18 cellular contexts compared by ENCODE assay signal in the genomic region with DNA sequence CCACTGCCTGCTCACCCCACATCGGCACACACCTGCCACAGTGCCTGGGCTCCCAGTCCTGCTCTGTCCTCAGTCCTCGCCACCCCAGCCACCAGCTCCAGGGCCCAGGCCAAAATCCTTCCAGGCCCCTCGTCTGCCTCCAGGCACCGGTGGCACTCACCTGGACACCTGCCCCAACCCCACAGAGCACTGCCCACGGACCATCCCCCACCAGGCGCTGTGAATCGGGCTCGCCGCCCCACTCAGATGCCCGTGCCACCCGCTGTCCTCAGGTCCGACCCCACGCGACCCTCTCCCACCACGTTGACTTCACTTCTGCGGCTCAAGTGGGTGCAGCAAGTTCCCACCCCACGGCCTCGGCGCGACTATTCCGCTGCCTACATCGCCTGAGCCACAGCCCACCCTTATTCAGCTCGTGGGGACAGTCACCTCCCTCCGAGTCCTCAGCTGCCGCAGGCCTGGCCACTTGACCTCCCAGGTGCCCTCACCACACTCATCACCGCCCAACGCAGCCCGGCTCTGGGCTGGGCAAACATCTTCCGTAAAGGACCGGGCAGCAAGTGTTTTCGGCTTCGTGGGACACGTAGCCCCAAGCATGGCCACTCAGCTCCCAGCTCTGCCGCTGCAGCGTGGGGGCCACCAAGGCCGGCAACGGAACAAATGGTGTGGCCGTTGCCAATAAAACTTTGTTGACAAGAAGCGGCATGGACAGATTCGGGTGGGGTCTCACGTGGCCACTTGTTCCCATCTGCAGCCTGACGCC. TPM values are rescaled to one million over a fixed set of nuclear protein-coding genes. Genes with fewer than 3 reads are reported as not detected.
DNase-seq lines count a peak whose midpoint lies in the region; ATAC-seq and TF ChIP-seq lines count a peak whose summit lies in the region.
"Had no signal": no experiment of that assay in that cellular context is flagged by ENCODE, and none has a peak within 500 bp of the region (broad histone marks: within the 10 kb centered on the region; RNA-seq: fewer than 3 reads in every experiment).

No MANE protein-coding gene starts in this region.

- POLR2A ChIA-PET in activated CD4-positive, alpha-beta memory T cell treated with anti-CD3 and anti-CD28 coated beads for 36 hours (lab: Charles Lee), result no interaction called here

- H2AFZ ChIP-seq in osteoblast (ENCODE audit: low read length), result no peak overlapping the region

- no peak for ATAC-seq in activated T-cell treated with anti-CD3 and anti-CD28 coated beads, Interleukin-2, amount 50 U/mL, for 4 hours
- no peak for ATAC-seq in activated naive CD4-positive, alpha-beta T cell treated with anti-CD3 and anti-CD28 coated beads, Interleukin-2, amount 50 U/mL, for 72 hours
- ATAC-seq in GM18517 (IDR thresholded peaks at IDR 0.05; ENCODE audit: unreplicated experiment), result no peak

- H3K4me1 ChIP-seq in osteoblast (ENCODE audit: insufficient read depth, low read length), result peaks cover 4% of the 10 kb centered on the region

- peak overlapping the region; percentile 6 for H3K4me3 Mint-ChIP-seq in activated T-cell treated with anti-CD3 and anti-CD28 coated beads, Interleukin-2, amount 50 U/mL, for 4 hours
- H3K4me3 Mint-ChIP-seq in chondrocyte (ENCODE audit: unreplicated experiment), result no peak overlapping the region
- H3K4me3 Mint-ChIP-seq in activated CD4-positive, alpha-beta memory T cell treated with anti-CD3 and anti-CD28 coated beads for 36 hours, result no peak overlapping the region
- H3K4me3 Mint-ChIP-seq: CD4-positive, alpha-beta memory T cell had no signal

- no peaks in the 10 kb centered on the region for H3K9me3 Mint-ChIP-seq in activated T-cell treated with anti-CD3 and anti-CD28 coated beads, Interleukin-2, amount 50 U/mL, for 4 hours
- no peaks in the 10 kb centered on the region for H3K9me3 Mint-ChIP-seq in chondrocyte (ENCODE audit: low read depth)
- no peaks in the 10 kb centered on the region for H3K9me3 Mint-ChIP-seq in activated CD4-positive, alpha-beta memory T cell treated with anti-CD3 and anti-CD28 coated beads for 36 hours
- H3K9me3 Mint-ChIP-seq in activated naive CD4-positive, alpha-beta T cell treated with anti-CD3 and anti-CD28 coated beads, Interleukin-2, amount 50 U/mL, for 72 hours, result peaks cover 0 to 5% of the 10 kb centered on the region in 2 donors
- H3K9me3 Mint-ChIP-seq: CD4-positive, alpha-beta memory T cell had no signal

- H3K4me3 ChIP-seq in osteoblast (ENCODE audit: insufficient read depth, low read length), result no peak overlapping the region

- H3K4me2 ChIP-seq in osteoblast (ENCODE audit: insufficient read depth, low read length), result no peak overlapping the region

- CTCF ChIA-PET in activated CD4-positive, alpha-beta memory T cell treated with anti-CD3 and anti-CD28 coated beads for 36 hours (lab: Charles Lee), result no interaction called here

- no peak for DNase-seq in activated T-cell treated with anti-CD3 and anti-CD28 coated beads, Interleukin-2, amount 50 U/mL, for 4 hours
- DNase-seq in activated T-cell treated with anti-CD3 and anti-CD28 coated beads for 4 hours, result no peak
- DNase-seq in chondrocyte (ENCODE audit: low spot score), result peak; percentile 85
- DNase-seq in osteoblast (ENCODE audit: insufficient read length, low spot score, missing footprints), result peak; percentile 64
- no peak for DNase-seq in activated CD4-positive, alpha-beta memory T cell treated with anti-CD3 and anti-CD28 coated beads for 36 hours
- DNase-seq in activated naive CD4-positive, alpha-beta T cell treated with anti-CD3 and anti-CD28 coated beads, Interleukin-2, amount 50 U/mL, for 72 hours (ENCODE audit: low spot score in 2 of 2), result no peak
- DNase-seq in effector CD4-positive, alpha-beta T cell, result no peak
- DNase-seq: Calu3; HCEC 1CT; NCI-H187 treated with DMSO at 0.1 percent for 48 hours; NCI-H526 treated with DMSO at 0.1 percent for 48 hours; NK-92 treated with Interleukin-12 subunit alpha and Interleukin-12 subunit beta, amount 100 ng/mL, for 24 hours; OCI-M1; SHP77 treated with DMSO at 0.1 percent for 48 hours had no signal

- intact Hi-C loops in activated CD4-positive, alpha-beta memory T cell treated with anti-CD3 and anti-CD28 coated beads for 36 hours (cut with micrococcal nuclease), result no loop called here

- H3K27me3 Mint-ChIP-seq in activated T-cell treated with anti-CD3 and anti-CD28 coated beads, Interleukin-2, amount 50 U/mL, for 4 hours (ENCODE audit: low read depth), result no peaks in the 10 kb centered on the region
- H3K27me3 Mint-ChIP-seq in chondrocyte (ENCODE audit: low read depth), result no peaks in the 10 kb centered on the region
- no peaks in the 10 kb centered on the region for H3K27me3 Mint-ChIP-seq in activated CD4-positive, alpha-beta memory T cell treated with anti-CD3 and anti-CD28 coated beads for 36 hours
- H3K27me3 Mint-ChIP-seq: CD4-positive, alpha-beta memory T cell had no signal

- no peak overlapping the region for H3K27ac ChIP-seq in osteoblast (ENCODE audit: low read depth, low read length)
- H3K27ac ChIP-seq: HL-60 had no signal

- no peak overlapping the region for H3K27ac Mint-ChIP-seq in chondrocyte (ENCODE audit: unreplicated experiment)
- no peak overlapping the region for H3K27ac Mint-ChIP-seq in activated CD4-positive, alpha-beta memory T cell treated with anti-CD3 and anti-CD28 coated beads for 36 hours
- H3K27ac Mint-ChIP-seq in activated naive CD4-positive, alpha-beta T cell treated with anti-CD3 and anti-CD28 coated beads, Interleukin-2, amount 50 U/mL, for 72 hours, result peak overlapping the region in 1 of 2 donors; percentile 53

- peaks cover 3% of the 10 kb centered on the region for H3K36me3 ChIP-seq in osteoblast (ENCODE audit: insufficient read depth, low read length)

- H4K20me1 ChIP-seq in osteoblast (ENCODE audit: insufficient read depth, low read length), result peaks cover 76% of the 10 kb centered on the region

- no peaks in the 10 kb centered on the region for H3K27me3 ChIP-seq in osteoblast (ENCODE audit: insufficient read depth, low read length)

- H3K4me1 Mint-ChIP-seq in activated T-cell treated with anti-CD3 and anti-CD28 coated beads, Interleukin-2, amount 50 U/mL, for 4 hours (ENCODE audit: low read depth), result peaks cover 42% of the 10 kb centered on the region
- peaks cover 38% of the 10 kb centered on the region for H3K4me1 Mint-ChIP-seq in chondrocyte (ENCODE audit: low read depth)
- peaks cover 32% of the 10 kb centered on the region for H3K4me1 Mint-ChIP-seq in activated CD4-positive, alpha-beta memory T cell treated with anti-CD3 and anti-CD28 coated beads for 36 hours (ENCODE audit: low read depth)

- H3K36me3 Mint-ChIP-seq in activated T-cell treated with anti-CD3 and anti-CD28 coated beads, Interleukin-2, amount 50 U/mL, for 4 hours (ENCODE audit: insufficient read depth), result peaks cover 7% of the 10 kb centered on the region
- no peaks in the 10 kb centered on the region for H3K36me3 Mint-ChIP-seq in chondrocyte (ENCODE audit: low read depth)
- H3K36me3 Mint-ChIP-seq in activated CD4-positive, alpha-beta memory T cell treated with anti-CD3 and anti-CD28 coated beads for 36 hours, result peaks cover 4% of the 10 kb centered on the region
- peaks cover 0 to 13% of the 10 kb centered on the region in 2 donors for H3K36me3 Mint-ChIP-seq in activated naive CD4-positive, alpha-beta T cell treated with anti-CD3 and anti-CD28 coated beads, Interleukin-2, amount 50 U/mL, for 72 hours

- H3K79me2 ChIP-seq in osteoblast (ENCODE audit: insufficient read depth, low read length), result peaks cover 96% of the 10 kb centered on the region

- TF ChIP-seq CTCF in chondrocyte (IDR thresholded peaks at IDR 0.05), result no peak
- TF ChIP-seq CTCF in osteoblast (IDR thresholded peaks at IDR 0.05; ENCODE audit: extremely low read depth, low read depth, low read length), result no peak

- H3K9me3 ChIP-seq in osteoblast (ENCODE audit: low read depth, low read length), result no peaks in the 10 kb centered on the region

RNA-seq across cellular contexts. Expression of a gene that starts 5.7 kb away (rescaled TPM):
- 10 to 100 TPM; 12.1 to 20.9 (median 16.7) TPM for total RNA-seq in activated T-cell treated with anti-CD3 and anti-CD28 coated beads, Interleukin-2, amount 50 U/mL, for 4 hours
- total RNA-seq in chondrocyte (81.0 to 98.4 TPM (median 85.5 TPM) in 3 replicates), osteoblast (30.4 and 31.5 TPM in 2 replicates)
- 10 to 100 TPM; 14.7 to 15.7 TPM for total RNA-seq in activated CD4-positive, alpha-beta memory T cell treated with anti-CD3 and anti-CD28 coated beads for 36 hours
- 10 to 100 TPM; 11.5 to 13.5 TPM for total RNA-seq in activated naive CD4-positive, alpha-beta T cell treated with anti-CD3 and anti-CD28 coated beads, Interleukin-2, amount 50 U/mL, for 72 hours

RNA-seq across cellular contexts. Expression of a gene that starts 13.6 kb away (rescaled TPM):
- 1 to 10 TPM in 1 of 3 donors, under 1 TPM in 2; 0.61 to 1.1 (median 0.66) TPM for total RNA-seq in activated T-cell treated with anti-CD3 and anti-CD28 coated beads, Interleukin-2, amount 50 U/mL, for 4 hours
- total RNA-seq in chondrocyte, result not detected in 3 replicates
- not detected in 2 replicates for total RNA-seq in osteoblast
- 1 to 10 TPM; 3.1 to 3.7 TPM for total RNA-seq in activated CD4-positive, alpha-beta memory T cell treated with anti-CD3 and anti-CD28 coated beads for 36 hours
- total RNA-seq in activated naive CD4-positive, alpha-beta T cell treated with anti-CD3 and anti-CD28 coated beads, Interleukin-2, amount 50 U/mL, for 72 hours, result 1 to 10 TPM; 2.6 to 6.3 TPM
- total RNA-seq: RPMI7951 had no signal

Comparison
In these comparisons a context has a peak if more than half of its experiments do, and no peak if none do; other contexts are left out.
1. DNase-seq: peak in chondrocyte (single experiment) and osteoblast (single experiment); none in activated T-cell treated with anti-CD3 and anti-CD28 coated beads, Interleukin-2, amount 50 U/mL, for 4 hours (single experiment), activated T-cell treated with anti-CD3 and anti-CD28 coated beads for 4 hours (single experiment), activated CD4-positive, alpha-beta memory T cell treated with anti-CD3 and anti-CD28 coated beads for 36 hours (single experiment), activated naive CD4-positive, alpha-beta T cell treated with anti-CD3 and anti-CD28 coated beads, Interleukin-2, amount 50 U/mL, for 72 hours (0 of 2) and effector CD4-positive, alpha-beta T cell (single experiment).